ENCODE assay signal across 2 cellular contexts in the genomic region with DNA sequence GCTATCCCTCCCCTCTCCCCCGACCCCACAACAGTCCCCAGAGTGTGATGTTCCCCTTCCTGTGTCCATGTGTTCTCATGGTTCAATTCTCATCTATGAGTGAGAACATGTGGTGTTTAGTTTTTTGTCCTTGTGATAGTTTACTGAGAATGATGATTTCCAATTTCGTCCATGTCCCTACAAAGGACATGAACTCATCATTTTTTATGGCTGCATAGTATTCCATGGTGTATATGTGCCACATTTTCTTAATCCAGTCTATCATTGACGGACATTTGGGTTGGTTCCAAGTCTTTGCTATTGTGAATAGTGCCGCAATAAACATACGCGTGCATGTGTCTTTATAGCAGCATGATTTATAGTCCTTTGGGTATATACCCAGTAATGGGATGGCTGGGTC. TPM values are rescaled to one million over a fixed set of nuclear protein-coding genes. Genes with fewer than 3 reads are reported as not detected.
DNase-seq lines count a peak whose midpoint lies in the region; ATAC-seq, FAIRE-seq and TF ChIP-seq lines count a peak whose summit lies in the region.
"Not testable (repeated sequence)": the region's sequence is repeated elsewhere in the genome, so short reads cannot be mapped to it uniquely, and the experiment has no call there.

No MANE protein-coding gene starts in this region.

- not testable (repeated sequence) for TF ChIP-seq CTCF in HEK293 (tag by site-specific recombination; IDR thresholded peaks at IDR 0.05); K562 (IDR thresholded peaks at IDR 0.05 in 2 of 3, conservative IDR thresholded peaks at IDR 0.05 in 1 of 3; ENCODE audit: insufficient read depth in 2 of 3, low read depth in 1 of 3, low read length in 3 of 3)

- H3K27me3 ChIP-seq in K562 (ENCODE audit: control insufficient read depth in 2 of 2, insufficient read depth in 2 of 2, low read length in 2 of 2): not testable (repeated sequence)

- not testable (repeated sequence) for DNase-seq in K562 (ENCODE audit: extremely low read depth in 1 of 4, low spot score in 3 of 4)

- not testable (repeated sequence) for H3K36me3 ChIP-seq in HEK293 (ENCODE audit: control insufficient read depth in 2 of 2, insufficient read depth in 1 of 2, low read length in 2 of 2); K562 (ENCODE audit: control insufficient read depth, insufficient read depth, low read length)

- H2AFZ ChIP-seq in K562 (ENCODE audit: low read depth, low read length): not testable (repeated sequence)

- WGBS in K562 (ENCODE audit: insufficient coverage, low coverage, missing lambda C conversion rate): 0% methylated on average over 2 of the region's 6 CpGs

- H3K9ac ChIP-seq in K562 (ENCODE audit: insufficient read depth in 1 of 2, low read depth in 2 of 2, low read length in 2 of 2): not testable (repeated sequence)

- in situ Hi-C loops in K562 (cut with MboI): not testable (repeated sequence)

- not testable (repeated sequence) for H3K9me1 ChIP-seq in K562 (ENCODE audit: control insufficient read depth, insufficient read depth, low read length)

- H3K4me3 ChIP-seq in HEK293 (ENCODE audit: low read depth, low read length); K562: not testable (repeated sequence)

- CTCF ChIA-PET in HEK293 (lab: Yijun Ruan, JAX): not testable (repeated sequence)
- CTCF ChIA-PET in K562 (lab: Yijun Ruan, JAX; ENCODE audit: low intra/inter-chr PET ratio): interaction anchor here (0.6 kb wide), 1 partner anchor 33 kb away, joined by 4 read pairs; no protein-coding TSS in a partner anchor

- H3K79me2 ChIP-seq in K562 (ENCODE audit: control insufficient read depth, insufficient read depth, low read length): not testable (repeated sequence)

- not testable (repeated sequence) for H3K27ac ChIP-seq in HEK293 (ENCODE audit: extremely low read depth, low read depth, low read length); K562 (ENCODE audit: extremely low read depth, low read depth, low read length)

- not testable (repeated sequence) for TF ChIP-seq POLR2A in K562 (conservative IDR thresholded peaks at IDR 0.05)

- intact Hi-C loops in K562 (cut with micrococcal nuclease): not testable (repeated sequence)

- POLR2A ChIA-PET in HEK293 (lab: Yijun Ruan, JAX); K562 (lab: Yijun Ruan, JAX): not testable (repeated sequence)

- H3K9me3 ChIP-seq in HEK293 (ENCODE audit: control insufficient read depth, insufficient read depth, low read depth, low read length); K562 (replicated peaks; ENCODE audit: control insufficient read depth, insufficient read depth, low read depth, low read length): not testable (repeated sequence)

- not testable (repeated sequence) for H3K4me2 ChIP-seq in K562 (ENCODE audit: insufficient read depth, low read length)

- FAIRE-seq in K562 (lab: Jason Lieb, UNC): not testable (repeated sequence)

- TF ChIP-seq EP300 in K562 (IDR thresholded peaks at IDR 0.05; ENCODE audit: low read length): not testable (repeated sequence)

- not testable (repeated sequence) for TF ChIP-seq RAD21 in K562 (CRISPR knock-in tag; conservative IDR thresholded peaks at IDR 0.05 in 1 of 2, IDR thresholded peaks at IDR 0.05 in 1 of 2)

- not testable (repeated sequence) for H4K20me1 ChIP-seq in K562 (replicated peaks; ENCODE audit: control insufficient read depth, insufficient read depth, low read length)

- not testable (repeated sequence) for H3K4me1 ChIP-seq in HEK293 (ENCODE audit: control insufficient read depth, insufficient read depth, low read length); K562 (replicated peaks in 1 of 2; ENCODE audit: control insufficient read depth in 2 of 2, insufficient read depth in 2 of 2, low read length in 2 of 2)

- ATAC-seq in K562: not testable (repeated sequence)

- not testable (repeated sequence) for BruUV-seq in K562 (replicated peaks; lab: Mats Ljungman, UMichigan)

TF ChIP-seq in HEK293, 187 proteins besides CTCF, POLR2A, EP300 and RAD21:
- peak; percentile 93 for TF ChIP-seq ZNF146 (tag by site-specific recombination; IDR thresholded peaks at IDR 0.05)

TF ChIP-seq in K562, 482 proteins besides CTCF, POLR2A, EP300 and RAD21:
- TF ChIP-seq BCOR (IDR thresholded peaks at IDR 0.05) (peak; percentile 63; the same call in 1 of the 2 replicates), KDM1A (IDR thresholded peaks at IDR 0.05) (peak; percentile 42 to 56)

RNA-seq across cellular contexts. Expression of a gene that starts 17.5 kb away (rescaled TPM):
- total RNA-seq in K562 (2011; cell fraction: chromatin; rRNA removed; ENCODE audit: low replicate concordance): 24.2 and 70.5 TPM in 2 replicates
- total RNA-seq in K562 (2011; cell fraction: nucleolus; rRNA removed): 11.5 and 16.1 TPM in 2 replicates
- total RNA-seq in K562 (2011; cell fraction: nucleoplasm; rRNA removed): 37.4 and 70.8 TPM in 2 replicates
- total RNA-seq in K562 (2014; rRNA removed) (6.8 and 7.1 TPM in 2 replicates), K562 (2014; rRNA removed; fragmentation: Illumina TruSeq; extraction: Trizol) (12.4 and 16.6 TPM in 2 replicates), K562 (2015; rRNA removed; fragmentation: Illumina TruSeq; extraction: Trizol) (12.4 and 12.7 TPM in 2 replicates), K562 (2021) (18.8 and 19.5 TPM in 2 replicates)
- polyA plus RNA-seq in K562 (2011; rRNA removed) (11.9 and 15.4 TPM in 2 replicates), K562 (2014; fragmentation: Illumina TruSeq; extraction: Trizol) (7.8 and 9.9 TPM in 2 replicates), K562 (2014; fragmentation: Nextera tagmentation; extraction: Ambion mirVana) (1 to 10 TPM; 1.2 to 1.5 TPM), K562 (2014; rRNA removed) (6.0 and 6.4 TPM in 2 replicates)
- 2.7 and 8.4 TPM in 2 replicates for polyA plus RNA-seq in K562 (2011; cell fraction: cytosol; rRNA removed)
- 14.0 and 21.7 TPM in 2 replicates for polyA plus RNA-seq in K562 (2011; cell fraction: nucleus; rRNA removed)
- 4.4 and 5.4 TPM in 2 replicates for polyA plus RNA-seq in K562 (2012)
- polyA minus RNA-seq in K562 (2011; rRNA and poly(A)+ RNA removed): 31.4 and 42.2 TPM in 2 replicates
- 13.4 and 14.1 TPM in 2 replicates for polyA minus RNA-seq in K562 (2011; cell fraction: cytosol; rRNA and poly(A)+ RNA removed)
- polyA minus RNA-seq in K562 (2011; cell fraction: nucleus; rRNA and poly(A)+ RNA removed): 14.3 and 28.0 TPM in 2 replicates
